ENCODE assay signal across 1 cellular context in genomic region chr3:101946906-101947305, GRCh38.
TF ChIP-seq lines count a peak whose summit lies in the region.

No MANE protein-coding gene starts in this region.

TF ChIP-seq in IMR-90, 13 proteins besides CTCF, POLR2A, EP300 and RAD21 (continued from another document):
- no peak for TF ChIP-seq MAZ (IDR thresholded peaks at IDR 0.05; ENCODE audit: borderline replicate concordance, low read depth, low read length)
- no peak for TF ChIP-seq NFE2L2 (IDR thresholded peaks at IDR 0.05; ENCODE audit: low read depth, low read length)
